Comparison of ENCODE assay signal across 21 cellular contexts in the genomic region with DNA sequence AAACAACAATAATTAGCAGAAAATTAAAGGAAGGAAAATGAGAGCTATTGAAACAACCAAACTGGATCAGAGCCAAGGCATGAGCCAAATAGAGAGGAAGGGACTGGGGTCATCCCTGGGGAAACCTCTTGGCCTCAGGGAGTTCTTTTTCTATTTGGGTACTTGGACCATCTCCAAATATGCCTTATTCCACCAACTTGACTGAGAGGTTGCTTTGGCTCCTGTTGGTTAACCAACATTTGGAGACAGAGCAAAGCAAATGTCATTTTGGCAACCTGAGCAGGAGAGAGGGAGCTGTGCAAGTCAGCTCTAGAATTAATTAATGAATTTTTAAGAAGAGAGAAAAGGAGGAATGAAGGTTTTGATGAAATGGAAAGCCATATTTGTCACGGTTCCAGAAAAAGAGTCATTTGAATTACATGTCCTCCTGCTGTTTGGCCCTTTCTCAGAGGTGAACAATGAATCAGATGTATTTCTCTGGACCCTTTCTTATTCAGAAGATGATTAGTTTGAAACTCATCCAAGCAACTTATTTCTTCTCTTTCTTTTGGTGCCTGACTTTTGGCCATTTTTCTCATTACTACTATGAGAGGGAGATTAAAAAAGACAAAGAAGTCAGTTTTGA.
A peak's percentile ranks its signal among the peaks of the same experiment; 100 is the strongest.
DNase-seq lines count a peak whose midpoint lies in the region; ATAC-seq and TF ChIP-seq lines count a peak whose summit lies in the region.
"Had no signal": no experiment of that assay in that cellular context is flagged by ENCODE, and none has a peak within 500 bp of the region (broad histone marks: within the 10 kb centered on the region; RNA-seq: fewer than 3 reads in every experiment).

No MANE protein-coding gene starts in this region.

- H3K36me3 ChIP-seq in IMR-90 (ENCODE audit: control insufficient read depth, insufficient read depth, low read length) (no peaks in the 10 kb centered on the region), SJCRH30 (no peaks in the 10 kb centered on the region), neuronal stem cell (replicated peaks in 1 of 2; ENCODE audit: control insufficient read depth in 2 of 2, insufficient read depth in 2 of 2, low read length in 2 of 2) (peaks cover 0 to 5% of the 10 kb centered on the region in 2 donors)
- H3K36me3 ChIP-seq: adrenal gland, thyroid gland had no signal

- H3K4ac ChIP-seq in IMR-90 (ENCODE audit: low read depth, low read length) (no peak overlapping the region), neuronal stem cell (ENCODE audit: low read length) (no peak overlapping the region)

- H2AK9ac ChIP-seq in IMR-90 (replicated peaks; ENCODE audit: low read depth, low read length, poor library complexity): no peak overlapping the region

- H3K14ac ChIP-seq in IMR-90 (replicated peaks; ENCODE audit: low read depth, low read length) (no peak overlapping the region), neuronal stem cell (ENCODE audit: low read length) (no peak overlapping the region)

- H4K20me1 ChIP-seq in IMR-90 (ENCODE audit: insufficient read depth, low read length): no peaks in the 10 kb centered on the region

- intact Hi-C loops in IMR-90 (cut with micrococcal nuclease): loop anchor here (10.0 kb wide), 1 partner anchor 59 kb away; no protein-coding TSS in a partner anchor

- 100% methylated on average over 1 of the region's 1 CpG; no CpG with 5 or more reads in 1 of the 2 experiments for WGBS in IMR-90 (ENCODE audit: extremely low coverage in 2 of 2, insufficient read length in 1 of 2), 2 experiments
- no CpG with 5 or more reads among the region's 1 CpG for WGBS in neuronal stem cell (ENCODE audit: extremely low coverage in 2 of 2, insufficient read length in 2 of 2, insufficient replicate concordance in 1 of 2), 2 donors

- TF ChIP-seq CTCF in IMR-90 (conservative IDR thresholded peaks at IDR 0.05; ENCODE audit: low read depth, low read length) (no peak), fibroblast of pulmonary artery (IDR thresholded peaks at IDR 0.05; ENCODE audit: low read length, missing control alignments) (no peak)

- BruUV-seq in IMR-90 (replicated peaks; lab: Mats Ljungman, UMichigan): no TSS peak

- H2BK15ac ChIP-seq in IMR-90 (ENCODE audit: low read depth, low read length): no peak overlapping the region
- H2BK15ac ChIP-seq in neuronal stem cell (ENCODE audit: low read length): no peak overlapping the region

- no peak for ATAC-seq in IMR-90 (ENCODE audit: low read depth)
- no peak for ATAC-seq in HG02884 (IDR thresholded peaks at IDR 0.05; ENCODE audit: unreplicated experiment)
- no peak for ATAC-seq in GM18502 (IDR thresholded peaks at IDR 0.05; ENCODE audit: poor library complexity, unreplicated experiment)
- ATAC-seq: left lobe of liver; mucosa of descending colon; stimulated activated effector memory CD8-positive, alpha-beta T cell treated with anti-CD3 and anti-CD28 coated beads, Interleukin-12 subunit alpha, Interleukin-12 subunit beta, amount 100 ng/mL, for 72 hours had no signal

- H2BK12ac ChIP-seq in neuronal stem cell (ENCODE audit: low read length): no peak overlapping the region

- H3K4me1 ChIP-seq in IMR-90 (ENCODE audit: control insufficient read depth, insufficient read depth, low read length): no peaks in the 10 kb centered on the region
- peaks cover 9% of the 10 kb centered on the region for H3K4me1 ChIP-seq in SJCRH30
- H3K4me1 ChIP-seq in neuronal stem cell (ENCODE audit: control insufficient read depth in 2 of 2, insufficient read depth in 1 of 2, low read depth in 1 of 2, low read length in 2 of 2): no peaks in the 10 kb centered on the region
- H3K4me1 ChIP-seq: adrenal gland, neural progenitor cell, thyroid gland had no signal

- no peak overlapping the region for H4K8ac ChIP-seq in IMR-90 (ENCODE audit: low read depth in 2 of 2, low read length in 2 of 2)
- no peak overlapping the region for H4K8ac ChIP-seq in neuronal stem cell (ENCODE audit: low read depth, low read length)

- H3K23ac ChIP-seq in IMR-90 (ENCODE audit: low read depth, low read length) (no peak overlapping the region), neuronal stem cell (ENCODE audit: low read depth, low read length, poor library complexity) (no peak overlapping the region)

- in situ Hi-C loops in IMR-90 (cut with MboI; ENCODE audit: low sequenced_read_pairs): loop anchor here (25.0 kb wide), 1 partner anchor 956 kb away; no protein-coding TSS in a partner anchor

- H3K4me2 ChIP-seq in IMR-90 (ENCODE audit: low read depth, low read length): no peak overlapping the region
- no peak overlapping the region for H3K4me2 ChIP-seq in neuronal stem cell (ENCODE audit: insufficient read depth, low read length, poor library complexity, severe bottlenecking)
- H3K4me2 ChIP-seq: neural progenitor cell had no signal

- H3K79me1 ChIP-seq in IMR-90 (ENCODE audit: low read depth in 1 of 2, low read length in 2 of 2) (no peaks in the 10 kb centered on the region), neuronal stem cell (ENCODE audit: low read depth, low read length) (no peaks in the 10 kb centered on the region)

- H2AFZ ChIP-seq in IMR-90 (replicated peaks; ENCODE audit: low read length, poor library complexity) (no peak overlapping the region), neuronal stem cell (ENCODE audit: low read length) (no peak overlapping the region)
- H2AFZ ChIP-seq: neural progenitor cell had no signal

- dilution Hi-C loops in IMR-90 (cut with HindIII; ENCODE audit: low sequenced_read_pairs, unreplicated experiment): no loop called here

- no peak overlapping the region for H2BK120ac ChIP-seq in IMR-90 (ENCODE audit: low read depth, low read length)
- no peak overlapping the region for H2BK120ac ChIP-seq in neuronal stem cell (ENCODE audit: low read depth, low read length)

- H3K27ac ChIP-seq in IMR-90 (ENCODE audit: insufficient read depth, low read length) (no peak overlapping the region), SJCRH30 (no peak overlapping the region), neuronal stem cell (replicated peaks; ENCODE audit: low read length) (no peak overlapping the region)
- H3K27ac ChIP-seq: adrenal gland, HL-60, neural progenitor cell, thyroid gland had no signal

- H2AK5ac ChIP-seq in IMR-90 (ENCODE audit: low read depth, low read length) (no peak overlapping the region), neuronal stem cell (ENCODE audit: low read depth, low read length) (no peak overlapping the region)

- H4K5ac ChIP-seq in IMR-90 (ENCODE audit: low read depth, low read length): no peak overlapping the region

- no peak overlapping the region for H2BK20ac ChIP-seq in IMR-90 (ENCODE audit: low read depth, low read length)

- H3K9me1 ChIP-seq in IMR-90 (ENCODE audit: insufficient read depth, low read length): no peaks in the 10 kb centered on the region

- H3K18ac ChIP-seq in IMR-90 (ENCODE audit: low read depth, low read length) (no peak overlapping the region), neuronal stem cell (ENCODE audit: low read length) (no peak overlapping the region)

- POLR2A ChIA-PET in IMR-90 (lab: Charles Lee; ENCODE audit: unreplicated experiment): no interaction called here

- TF ChIP-seq RAD21 in IMR-90 (IDR thresholded peaks at IDR 0.05; ENCODE audit: low read length): no peak

- H3K9me3 ChIP-seq in IMR-90 (ENCODE audit: control insufficient read depth, insufficient read depth, low read length): no peaks in the 10 kb centered on the region
- H3K9me3 ChIP-seq in SJCRH30 (replicated peaks): no peaks in the 10 kb centered on the region
- H3K9me3 ChIP-seq in neuronal stem cell (replicated peaks in 1 of 2; ENCODE audit: control insufficient read depth in 2 of 2, insufficient read depth in 1 of 2, low read depth in 1 of 2, low read length in 2 of 2): no peaks in the 10 kb centered on the region
- H3K9me3 ChIP-seq: adrenal gland, mucosa of descending colon, thyroid gland had no signal

- H3K9ac ChIP-seq in IMR-90 (ENCODE audit: low read depth, low read length): no peak overlapping the region
- no peak overlapping the region for H3K9ac ChIP-seq in neuronal stem cell (ENCODE audit: low read depth, low read length, poor library complexity)
- H3K9ac ChIP-seq: neural progenitor cell had no signal

- DNase-seq in ELR (ENCODE audit: low read depth) (peak; percentile 51), IMR-90 (peak; percentile 47), SJCRH30 (peak; percentile 19 to 52), fibroblast of pulmonary artery (ENCODE audit: low read depth) (peak; percentile 17), anterior cingulate cortex (lab: John Stamatoyannopoulos, UW) (no peak), neuronal stem cell (ENCODE audit: low spot score) (no peak)
- DNase-seq: activated CD4-positive, alpha-beta T cell treated with anti-CD3 and anti-CD28 coated beads, Interleukin-2, amount 50 U/mL, for 1 hour; activated CD8-positive, alpha-beta memory T cell treated with anti-CD3 and anti-CD28 coated beads, Interleukin-2, amount 50 U/mL, for 48 hours; activated effector memory CD4-positive, alpha-beta T cell treated with anti-CD3 and anti-CD28 coated beads, Interleukin-2, amount 50 U/mL, for 16 hours; adrenal gland; KBM-7; mucosa of descending colon; NCI-H1048; retina; thyroid gland had no signal

- H2BK5ac ChIP-seq in IMR-90 (ENCODE audit: low read depth, low read length, poor library complexity, severe bottlenecking) (no peak overlapping the region), neuronal stem cell (ENCODE audit: low read length) (no peak overlapping the region)

- no peak overlapping the region for H3K4me3 ChIP-seq in IMR-90 (ENCODE audit: insufficient read depth, low read depth, low read length)
- H3K4me3 ChIP-seq in SJCRH30: no peak overlapping the region
- H3K4me3 ChIP-seq in fibroblast of pulmonary artery (replicated peaks; ENCODE audit: low read depth, low read length): no peak overlapping the region
- H3K4me3 ChIP-seq in neuronal stem cell (ENCODE audit: low read length in 2 of 2): no peak overlapping the region
- H3K4me3 ChIP-seq: adrenal gland, mucosa of descending colon, neural progenitor cell, thyroid gland had no signal

- CTCF ChIA-PET in IMR-90 (lab: Yijun Ruan, JAX): interaction anchor here (0.5 to 1.5 kb wide), 2 partner anchors 13 to 105 kb away, joined by 3 to 5 read pairs; no protein-coding TSS in a partner anchor

- TF ChIP-seq POLR2A in IMR-90 (IDR thresholded peaks at IDR 0.05; ENCODE audit: low read depth, low read length): no peak

- no peaks in the 10 kb centered on the region for H3K27me3 ChIP-seq in IMR-90 (ENCODE audit: control insufficient read depth, insufficient read depth, low read length)
- no peaks in the 10 kb centered on the region for H3K27me3 ChIP-seq in SJCRH30
- H3K27me3 ChIP-seq in neuronal stem cell (ENCODE audit: control insufficient read depth in 3 of 3, insufficient read depth in 3 of 3, low read depth in 1 of 3, low read length in 3 of 3): no peaks in the 10 kb centered on the region
- H3K27me3 ChIP-seq: neural progenitor cell, thyroid gland had no signal

- H4K91ac ChIP-seq in IMR-90 (ENCODE audit: insufficient read depth, low read depth, low read length) (no peak overlapping the region), neuronal stem cell (ENCODE audit: low read depth, low read length, poor library complexity) (no peak overlapping the region)

- no peak overlapping the region for H3K56ac ChIP-seq in IMR-90 (ENCODE audit: extremely low read depth, insufficient read depth, low read length)

TF ChIP-seq in IMR-90, 13 proteins besides CTCF, POLR2A, EP300 and RAD21 (continues in another document):
- TF ChIP-seq BHLHE40 (IDR thresholded peaks at IDR 0.05; ENCODE audit: low read depth, low read length) (no peak), CEBPB (IDR thresholded peaks at IDR 0.05; ENCODE audit: low read depth, low read length) (no peak), CHD1 (IDR thresholded peaks at IDR 0.05; ENCODE audit: low read depth, low read length) (no peak)

Comparison
In these comparisons a context has a peak if more than half of its experiments do, and no peak if none do; other contexts are left out.
1. DNase-seq: peak in ELR (single experiment), IMR-90 (single experiment), SJCRH30 (2 of 2) and fibroblast of pulmonary artery (single experiment); none in anterior cingulate cortex (0 of 58) and neuronal stem cell (single experiment).